ENCODE assay signal across 8 cellular contexts in genomic region chr21:25457411-25457810, GRCh38.
A peak's percentile ranks its signal among the peaks of the same experiment; 100 is the strongest.
DNase-seq lines count a peak whose midpoint lies in the region; ATAC-seq, FAIRE-seq and TF ChIP-seq lines count a peak whose summit lies in the region.

No MANE protein-coding gene starts in this region.

- peak; percentile 73 for FAIRE-seq in endothelial cell of umbilical vein (lab: Jason Lieb, UNC)

- H3K4me2 ChIP-seq in OCI-LY3 (ENCODE audit: low read length) (peak overlapping the region; percentile 52), endothelial cell of umbilical vein (ENCODE audit: insufficient read depth, low read length) (peak overlapping the region; percentile 42)

- ATAC-seq in activated CD8-positive, alpha-beta memory T cell treated with anti-CD3 and anti-CD28 coated beads, Interleukin-2, amount 10 ng/mL, durations not matched to agents 7 days and 5 days = peak; percentile 77
- peak; percentile 73 for ATAC-seq in HG02798 (IDR thresholded peaks at IDR 0.05; ENCODE audit: poor library complexity, unreplicated experiment)

- H3K9ac ChIP-seq in OCI-LY3 (ENCODE audit: low read length) (peak overlapping the region; percentile 81), endothelial cell of umbilical vein (replicated peaks; ENCODE audit: extremely low read depth, insufficient read depth, low read length) (no peak overlapping the region)

- peak overlapping the region; percentile 91 for H3K27ac Mint-ChIP-seq in activated CD8-positive, alpha-beta memory T cell treated with anti-CD3 and anti-CD28 coated beads, Interleukin-2, amount 10 ng/mL, durations not matched to agents 7 days and 5 days

- H2AFZ ChIP-seq in OCI-LY3 (ENCODE audit: low read depth, low read length) (no peak overlapping the region), endothelial cell of umbilical vein (ENCODE audit: low read depth, low read length) (peak overlapping the region; percentile 26)

- H3K79me2 ChIP-seq in OCI-LY3 (ENCODE audit: low read length) = peaks cover 18% of the 10 kb centered on the region
- H3K79me2 ChIP-seq in endothelial cell of umbilical vein (ENCODE audit: control insufficient read depth, insufficient read depth, low read length) = no peaks in the 10 kb centered on the region

- H3K9me3 Mint-ChIP-seq in activated CD8-positive, alpha-beta memory T cell treated with anti-CD3 and anti-CD28 coated beads, Interleukin-2, amount 10 ng/mL, durations not matched to agents 7 days and 5 days (ENCODE audit: low read depth) = peaks cover 2% of the 10 kb centered on the region

- H3K4me3 ChIP-seq in OCI-LY3 (ENCODE audit: low read length) (0 out of 2 replicates have a peak overlapping the region, but pooled peaks have one; percentile 26), endothelial cell of umbilical vein (replicated peaks in 1 of 3; ENCODE audit: insufficient read depth in 1 of 3, low read depth in 1 of 3, low read length in 3 of 3) (peak overlapping the region in 1 of 3 experiments; percentile 33), stomach (no peak overlapping the region)

- BruUV-seq in endothelial cell of umbilical vein (replicated peaks; lab: Mats Ljungman, UMichigan) = no TSS peak

- H3K27me3 Mint-ChIP-seq in activated CD8-positive, alpha-beta memory T cell treated with anti-CD3 and anti-CD28 coated beads, Interleukin-2, amount 10 ng/mL, durations not matched to agents 7 days and 5 days = no peaks in the 10 kb centered on the region

- peaks cover 29% of the 10 kb centered on the region for H3K36me3 ChIP-seq in OCI-LY3 (replicated peaks; ENCODE audit: low read depth, low read length)
- no peaks in the 10 kb centered on the region for H3K36me3 ChIP-seq in endothelial cell of umbilical vein (ENCODE audit: control insufficient read depth in 2 of 2, extremely low read depth in 1 of 2, insufficient read depth in 2 of 2, low read length in 2 of 2)
- no peaks in the 10 kb centered on the region for H3K36me3 ChIP-seq in stomach

- TF ChIP-seq EP300 in stomach (IDR thresholded peaks at IDR 0.05) = no peak

- CTCF ChIA-PET in activated CD8-positive, alpha-beta memory T cell treated with anti-CD3 and anti-CD28 coated beads, Interleukin-2, amount 10 ng/mL, durations not matched to agents 7 days and 5 days (lab: Charles Lee) = no interaction called here
- CTCF ChIA-PET in endothelial cell of umbilical vein (lab: Charles Lee) = no interaction called here

- H3K36me3 Mint-ChIP-seq in activated CD8-positive, alpha-beta memory T cell treated with anti-CD3 and anti-CD28 coated beads, Interleukin-2, amount 10 ng/mL, durations not matched to agents 7 days and 5 days = peaks cover 19% of the 10 kb centered on the region

- no peaks in the 10 kb centered on the region for H3K9me1 ChIP-seq in endothelial cell of umbilical vein (replicated peaks; ENCODE audit: control insufficient read depth, extremely low read depth, insufficient read depth, low read length)

- intact Hi-C loops in endothelial cell of umbilical vein (cut with micrococcal nuclease) (loop anchor here (2.0 kb wide), 1 partner anchor 105 kb away; no protein-coding TSS in a partner anchor), stomach (cut with DNase I; ENCODE audit: low total_unique reads) (no loop called here)

- peak overlapping the region; percentile 73 for H3K4me3 Mint-ChIP-seq in activated CD8-positive, alpha-beta memory T cell treated with anti-CD3 and anti-CD28 coated beads, Interleukin-2, amount 10 ng/mL, durations not matched to agents 7 days and 5 days

- dilution Hi-C loops in endothelial cell of umbilical vein (cut with MboI; ENCODE audit: extremely low pct_ligation_motif_present, low sequenced_read_pairs) = no loop called here

- H4K20me1 ChIP-seq in OCI-LY3 (ENCODE audit: insufficient read depth, low read length) (no peaks in the 10 kb centered on the region), endothelial cell of umbilical vein (replicated peaks; ENCODE audit: control insufficient read depth, extremely low read depth, insufficient read depth, low read length) (no peaks in the 10 kb centered on the region)

- peaks cover 55% of the 10 kb centered on the region for H3K4me1 Mint-ChIP-seq in activated CD8-positive, alpha-beta memory T cell treated with anti-CD3 and anti-CD28 coated beads, Interleukin-2, amount 10 ng/mL, durations not matched to agents 7 days and 5 days

- H3K27ac ChIP-seq in OCI-LY3 (ENCODE audit: low read length) (peak overlapping the region; percentile 99), endothelial cell of umbilical vein (ENCODE audit: insufficient read depth, low read depth, low read length) (peak overlapping the region; percentile 18), stomach (peak overlapping the region in 3 of 5 donors; percentile 5 to 75 (median 35))

- DNase-seq in activated CD8-positive, alpha-beta memory T cell treated with anti-CD3 and anti-CD28 coated beads, Interleukin-2, amount 10 ng/mL, durations not matched to agents 7 days and 5 days = no peak
- DNase-seq in activated CD8-positive, alpha-beta memory T cell treated with anti-CD3 and anti-CD28 coated beads for 24 hours = no peak
- DNase-seq in endothelial cell of umbilical vein (ENCODE audit: low read depth, low spot score) (peak; percentile 81), stomach (no peak), NCI-H524 (lab: John Stamatoyannopoulos, UW) (no peak), NCI-H748 treated with DMSO at 0.1 percent for 48 hours (lab: John Stamatoyannopoulos, UW) (no peak)

- TF ChIP-seq CTCF in OCI-LY3 (IDR thresholded peaks at IDR 0.05; ENCODE audit: low read depth, low read length) (no peak), endothelial cell of umbilical vein (IDR thresholded peaks at IDR 0.05; ENCODE audit: extremely low read depth in 1 of 2, insufficient read depth in 1 of 2, low read depth in 1 of 2, low read length in 2 of 2) (no peak), stomach (IDR thresholded peaks at IDR 0.05) (no peak)

- 0 out of 2 replicates have a peak, but pooled peaks cover 6% of the 10 kb centered on the region for H3K9me3 ChIP-seq in OCI-LY3 (ENCODE audit: insufficient read depth, low read length)
- H3K9me3 ChIP-seq in endothelial cell of umbilical vein (replicated peaks; ENCODE audit: control insufficient read depth, insufficient read depth, low read length) = no peaks in the 10 kb centered on the region
- no peaks in the 10 kb centered on the region for H3K9me3 ChIP-seq in stomach

- TF ChIP-seq POLR2A in endothelial cell of umbilical vein (IDR thresholded peaks at IDR 0.05; ENCODE audit: low read depth, low read length) = no peak
- TF ChIP-seq POLR2A in stomach (IDR thresholded peaks at IDR 0.05) = no peak

- 0 to 3% (median 0%) methylated on average over 1 of the region's 1 CpG for WGBS in stomach, 5 donors

- POLR2A ChIA-PET in endothelial cell of umbilical vein (lab: Charles Lee) = no interaction called here

- no peaks in the 10 kb centered on the region for H3K27me3 ChIP-seq in OCI-LY3 (ENCODE audit: low read depth, low read length)
- H3K27me3 ChIP-seq in endothelial cell of umbilical vein (ENCODE audit: control insufficient read depth in 2 of 2, insufficient read depth in 2 of 2, low read length in 2 of 2) = no peaks in the 10 kb centered on the region
- H3K27me3 ChIP-seq in stomach = no peaks in the 10 kb centered on the region

- H3K4me1 ChIP-seq in OCI-LY3 (ENCODE audit: low read length) (peaks cover 72% of the 10 kb centered on the region), endothelial cell of umbilical vein (ENCODE audit: control insufficient read depth, extremely low read depth, insufficient read depth, low read length) (peaks cover 6% of the 10 kb centered on the region), stomach (peaks cover 0 to 20% (median 12%) of the 10 kb centered on the region in 4 donors)

TF ChIP-seq in endothelial cell of umbilical vein, 7 proteins besides CTCF, POLR2A, EP300 and RAD21:
- TF ChIP-seq GATA2 (IDR thresholded peaks at IDR 0.05; ENCODE audit: insufficient read depth, insufficient read length, low read depth, low read length) = no peak
- TF ChIP-seq JUN (IDR thresholded peaks at IDR 0.05; ENCODE audit: borderline replicate concordance, insufficient read depth, insufficient read length, low read depth) = peak; percentile 34
- TF ChIP-seq MAX (IDR thresholded peaks at IDR 0.05; ENCODE audit: insufficient read depth, insufficient read length) = no peak
- TF ChIP-seq MYC (IDR thresholded peaks at IDR 0.05; ENCODE audit: low read depth, low read length) = no peak
- no peak for TF ChIP-seq FOS (IDR thresholded peaks at IDR 0.05; ENCODE audit: borderline replicate concordance, insufficient read depth, low read length)
- TF ChIP-seq EZH2 (IDR thresholded peaks at IDR 0.05; ENCODE audit: borderline replicate concordance, low read depth, low read length, severe bottlenecking) = no peak

Comparison
In these comparisons a context has a peak if more than half of its experiments do, and no peak if none do; other contexts are left out.
1. H3K27ac ChIP-seq: peak in every context shown above with its lines; median percentile 99 in OCI-LY3; 35 in stomach; 18 in endothelial cell of umbilical vein.